Comparison of ENCODE assay signal across 1 cellular context in the genomic region with DNA sequence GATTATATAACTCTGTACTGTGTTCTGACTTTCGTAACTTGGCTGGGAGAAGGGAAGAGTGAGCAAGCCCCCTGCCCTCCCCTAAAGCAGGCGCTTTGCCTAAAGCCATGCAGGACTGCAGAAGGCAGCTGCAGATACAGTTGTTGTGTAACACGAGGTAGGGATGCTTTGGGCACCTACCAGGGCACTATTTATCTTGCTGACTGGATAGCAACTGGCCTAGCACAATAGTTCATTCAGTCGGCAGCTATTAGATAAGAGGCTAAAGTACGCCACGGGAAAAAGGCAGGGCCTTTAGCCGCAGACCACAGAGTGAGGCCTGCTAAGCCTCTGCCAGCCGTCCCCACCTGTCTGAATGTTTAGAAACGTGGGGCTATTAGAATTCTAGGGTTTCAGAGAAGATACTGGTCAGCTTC.
TF ChIP-seq lines count a peak whose summit lies in the region.

No MANE protein-coding gene starts in this region.

TF ChIP-seq in HepG2, 621 proteins besides CTCF, POLR2A, EP300 and RAD21 (continued from another document and continues in another):
- TF ChIP-seq, protein P1, sequence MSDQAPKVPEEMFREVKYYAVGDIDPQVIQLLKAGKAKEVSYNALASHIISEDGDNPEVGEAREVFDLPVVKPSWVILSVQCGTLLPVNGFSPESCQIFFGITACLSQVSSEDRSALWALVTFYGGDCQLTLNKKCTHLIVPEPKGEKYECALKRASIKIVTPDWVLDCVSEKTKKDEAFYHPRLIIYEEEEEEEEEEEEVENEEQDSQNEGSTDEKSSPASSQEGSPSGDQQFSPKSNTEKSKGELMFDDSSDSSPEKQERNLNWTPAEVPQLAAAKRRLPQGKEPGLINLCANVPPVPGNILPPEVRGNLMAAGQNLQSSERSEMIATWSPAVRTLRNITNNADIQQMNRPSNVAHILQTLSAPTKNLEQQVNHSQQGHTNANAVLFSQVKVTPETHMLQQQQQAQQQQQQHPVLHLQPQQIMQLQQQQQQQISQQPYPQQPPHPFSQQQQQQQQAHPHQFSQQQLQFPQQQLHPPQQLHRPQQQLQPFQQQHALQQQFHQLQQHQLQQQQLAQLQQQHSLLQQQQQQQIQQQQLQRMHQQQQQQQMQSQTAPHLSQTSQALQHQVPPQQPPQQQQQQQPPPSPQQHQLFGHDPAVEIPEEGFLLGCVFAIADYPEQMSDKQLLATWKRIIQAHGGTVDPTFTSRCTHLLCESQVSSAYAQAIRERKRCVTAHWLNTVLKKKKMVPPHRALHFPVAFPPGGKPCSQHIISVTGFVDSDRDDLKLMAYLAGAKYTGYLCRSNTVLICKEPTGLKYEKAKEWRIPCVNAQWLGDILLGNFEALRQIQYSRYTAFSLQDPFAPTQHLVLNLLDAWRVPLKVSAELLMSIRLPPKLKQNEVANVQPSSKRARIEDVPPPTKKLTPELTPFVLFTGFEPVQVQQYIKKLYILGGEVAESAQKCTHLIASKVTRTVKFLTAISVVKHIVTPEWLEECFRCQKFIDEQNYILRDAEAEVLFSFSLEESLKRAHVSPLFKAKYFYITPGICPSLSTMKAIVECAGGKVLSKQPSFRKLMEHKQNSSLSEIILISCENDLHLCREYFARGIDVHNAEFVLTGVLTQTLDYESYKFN (CRISPR knock-in tag; conservative IDR thresholded peaks at IDR 0.05) = peak; percentile 88
- TF ChIP-seq ZNF564 (CRISPR knock-in tag; IDR thresholded peaks at IDR 0.05) = no peak
- TF ChIP-seq, protein P2, sequence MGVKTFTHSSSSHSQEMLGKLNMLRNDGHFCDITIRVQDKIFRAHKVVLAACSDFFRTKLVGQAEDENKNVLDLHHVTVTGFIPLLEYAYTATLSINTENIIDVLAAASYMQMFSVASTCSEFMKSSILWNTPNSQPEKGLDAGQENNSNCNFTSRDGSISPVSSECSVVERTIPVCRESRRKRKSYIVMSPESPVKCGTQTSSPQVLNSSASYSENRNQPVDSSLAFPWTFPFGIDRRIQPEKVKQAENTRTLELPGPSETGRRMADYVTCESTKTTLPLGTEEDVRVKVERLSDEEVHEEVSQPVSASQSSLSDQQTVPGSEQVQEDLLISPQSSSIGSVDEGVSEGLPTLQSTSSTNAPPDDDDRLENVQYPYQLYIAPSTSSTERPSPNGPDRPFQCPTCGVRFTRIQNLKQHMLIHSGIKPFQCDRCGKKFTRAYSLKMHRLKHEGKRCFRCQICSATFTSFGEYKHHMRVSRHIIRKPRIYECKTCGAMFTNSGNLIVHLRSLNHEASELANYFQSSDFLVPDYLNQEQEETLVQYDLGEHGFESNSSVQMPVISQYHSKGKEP (CRISPR knock-in tag; IDR thresholded peaks at IDR 0.05) = no peak
- TF ChIP-seq ZNF530 (CRISPR knock-in tag; IDR thresholded peaks at IDR 0.05; ENCODE audit: low read depth) = no peak
- no peak for TF ChIP-seq FOXK2 (IDR thresholded peaks at IDR 0.05)
- TF ChIP-seq FOSL2 (CRISPR knock-in tag; IDR thresholded peaks at IDR 0.05) = peak; percentile 83
- no peak for TF ChIP-seq ZFYVE20 (CRISPR knock-in tag; IDR thresholded peaks at IDR 0.05; ENCODE audit: borderline replicate concordance, low read depth)
- TF ChIP-seq, protein P3, sequence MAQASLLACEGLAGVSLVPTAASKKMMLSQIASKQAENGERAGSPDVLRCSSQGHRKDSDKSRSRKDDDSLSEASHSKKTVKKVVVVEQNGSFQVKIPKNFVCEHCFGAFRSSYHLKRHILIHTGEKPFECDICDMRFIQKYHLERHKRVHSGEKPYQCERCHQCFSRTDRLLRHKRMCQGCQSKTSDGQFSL (CRISPR knock-in tag; IDR thresholded peaks at IDR 0.05) = no peak
- TF ChIP-seq, protein P4, sequence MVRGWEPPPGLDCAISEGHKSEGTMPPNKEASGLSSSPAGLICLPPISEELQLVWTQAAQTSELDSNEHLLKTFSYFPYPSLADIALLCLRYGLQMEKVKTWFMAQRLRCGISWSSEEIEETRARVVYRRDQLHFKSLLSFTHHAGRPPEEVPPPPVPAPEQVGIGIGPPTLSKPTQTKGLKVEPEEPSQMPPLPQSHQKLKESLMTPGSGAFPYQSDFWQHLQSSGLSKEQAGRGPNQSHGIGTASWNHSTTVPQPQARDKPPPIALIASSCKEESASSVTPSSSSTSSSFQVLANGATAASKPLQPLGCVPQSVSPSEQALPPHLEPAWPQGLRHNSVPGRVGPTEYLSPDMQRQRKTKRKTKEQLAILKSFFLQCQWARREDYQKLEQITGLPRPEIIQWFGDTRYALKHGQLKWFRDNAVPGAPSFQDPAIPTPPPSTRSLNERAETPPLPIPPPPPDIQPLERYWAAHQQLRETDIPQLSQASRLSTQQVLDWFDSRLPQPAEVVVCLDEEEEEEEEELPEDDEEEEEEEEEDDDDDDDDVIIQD (CRISPR knock-in tag; IDR thresholded peaks at IDR 0.05; ENCODE audit: low read depth) = peak; percentile 48; the same call in 1 of the 2 replicates
- TF ChIP-seq, protein P5, sequence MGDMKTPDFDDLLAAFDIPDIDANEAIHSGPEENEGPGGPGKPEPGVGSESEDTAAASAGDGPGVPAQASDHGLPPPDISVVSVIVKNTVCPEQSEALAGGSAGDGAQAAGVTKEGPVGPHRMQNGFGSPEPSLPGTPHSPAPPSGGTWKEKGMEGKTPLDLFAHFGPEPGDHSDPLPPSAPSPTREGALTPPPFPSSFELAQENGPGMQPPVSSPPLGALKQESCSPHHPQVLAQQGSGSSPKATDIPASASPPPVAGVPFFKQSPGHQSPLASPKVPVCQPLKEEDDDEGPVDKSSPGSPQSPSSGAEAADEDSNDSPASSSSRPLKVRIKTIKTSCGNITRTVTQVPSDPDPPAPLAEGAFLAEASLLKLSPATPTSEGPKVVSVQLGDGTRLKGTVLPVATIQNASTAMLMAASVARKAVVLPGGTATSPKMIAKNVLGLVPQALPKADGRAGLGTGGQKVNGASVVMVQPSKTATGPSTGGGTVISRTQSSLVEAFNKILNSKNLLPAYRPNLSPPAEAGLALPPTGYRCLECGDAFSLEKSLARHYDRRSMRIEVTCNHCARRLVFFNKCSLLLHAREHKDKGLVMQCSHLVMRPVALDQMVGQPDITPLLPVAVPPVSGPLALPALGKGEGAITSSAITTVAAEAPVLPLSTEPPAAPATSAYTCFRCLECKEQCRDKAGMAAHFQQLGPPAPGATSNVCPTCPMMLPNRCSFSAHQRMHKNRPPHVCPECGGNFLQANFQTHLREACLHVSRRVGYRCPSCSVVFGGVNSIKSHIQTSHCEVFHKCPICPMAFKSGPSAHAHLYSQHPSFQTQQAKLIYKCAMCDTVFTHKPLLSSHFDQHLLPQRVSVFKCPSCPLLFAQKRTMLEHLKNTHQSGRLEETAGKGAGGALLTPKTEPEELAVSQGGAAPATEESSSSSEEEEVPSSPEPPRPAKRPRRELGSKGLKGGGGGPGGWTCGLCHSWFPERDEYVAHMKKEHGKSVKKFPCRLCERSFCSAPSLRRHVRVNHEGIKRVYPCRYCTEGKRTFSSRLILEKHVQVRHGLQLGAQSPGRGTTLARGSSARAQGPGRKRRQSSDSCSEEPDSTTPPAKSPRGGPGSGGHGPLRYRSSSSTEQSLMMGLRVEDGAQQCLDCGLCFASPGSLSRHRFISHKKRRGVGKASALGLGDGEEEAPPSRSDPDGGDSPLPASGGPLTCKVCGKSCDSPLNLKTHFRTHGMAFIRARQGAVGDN (CRISPR knock-in tag; IDR thresholded peaks at IDR 0.05) = peak; percentile 50
- TF ChIP-seq RFXAP (CRISPR knock-in tag; IDR thresholded peaks at IDR 0.05; ENCODE audit: borderline replicate concordance) = peak; percentile 84
- peak; percentile 85 for TF ChIP-seq BCL6 (CRISPR knock-in tag; IDR thresholded peaks at IDR 0.05)
- no peak; the same call in 1 of the 2 replicates for TF ChIP-seq NFYC (CRISPR knock-in tag; IDR thresholded peaks at IDR 0.05)
- no peak for TF ChIP-seq ZNF550 (CRISPR knock-in tag; IDR thresholded peaks at IDR 0.05; ENCODE audit: borderline replicate concordance)
- TF ChIP-seq HNRNPUL1 (IDR thresholded peaks at IDR 0.05; ENCODE audit: low read depth, low read length) = no peak
- TF ChIP-seq CENPT (CRISPR knock-in tag; IDR thresholded peaks at IDR 0.05; ENCODE audit: low read depth) = no peak
- no peak for TF ChIP-seq ZSCAN20 (CRISPR knock-in tag; IDR thresholded peaks at IDR 0.05; ENCODE audit: borderline replicate concordance)
- TF ChIP-seq ATM (IDR thresholded peaks at IDR 0.05; ENCODE audit: borderline replicate concordance) = peak; percentile 92; the same call in 1 of the 2 replicates
- TF ChIP-seq HOXA3 (CRISPR knock-in tag; IDR thresholded peaks at IDR 0.05) = peak; percentile 84
- TF ChIP-seq ZNF547 (CRISPR knock-in tag; IDR thresholded peaks at IDR 0.05) = no peak
- TF ChIP-seq ZNF724P (CRISPR knock-in tag; IDR thresholded peaks at IDR 0.05; ENCODE audit: borderline replicate concordance) = peak; percentile 57; the same call in 1 of the 2 replicates
- TF ChIP-seq ZNF772 (CRISPR knock-in tag; IDR thresholded peaks at IDR 0.05) = no peak
- TF ChIP-seq SMAD3 (CRISPR knock-in tag; IDR thresholded peaks at IDR 0.05) = peak; percentile 84; the same call in 1 of the 2 replicates
- TF ChIP-seq, protein P6, sequence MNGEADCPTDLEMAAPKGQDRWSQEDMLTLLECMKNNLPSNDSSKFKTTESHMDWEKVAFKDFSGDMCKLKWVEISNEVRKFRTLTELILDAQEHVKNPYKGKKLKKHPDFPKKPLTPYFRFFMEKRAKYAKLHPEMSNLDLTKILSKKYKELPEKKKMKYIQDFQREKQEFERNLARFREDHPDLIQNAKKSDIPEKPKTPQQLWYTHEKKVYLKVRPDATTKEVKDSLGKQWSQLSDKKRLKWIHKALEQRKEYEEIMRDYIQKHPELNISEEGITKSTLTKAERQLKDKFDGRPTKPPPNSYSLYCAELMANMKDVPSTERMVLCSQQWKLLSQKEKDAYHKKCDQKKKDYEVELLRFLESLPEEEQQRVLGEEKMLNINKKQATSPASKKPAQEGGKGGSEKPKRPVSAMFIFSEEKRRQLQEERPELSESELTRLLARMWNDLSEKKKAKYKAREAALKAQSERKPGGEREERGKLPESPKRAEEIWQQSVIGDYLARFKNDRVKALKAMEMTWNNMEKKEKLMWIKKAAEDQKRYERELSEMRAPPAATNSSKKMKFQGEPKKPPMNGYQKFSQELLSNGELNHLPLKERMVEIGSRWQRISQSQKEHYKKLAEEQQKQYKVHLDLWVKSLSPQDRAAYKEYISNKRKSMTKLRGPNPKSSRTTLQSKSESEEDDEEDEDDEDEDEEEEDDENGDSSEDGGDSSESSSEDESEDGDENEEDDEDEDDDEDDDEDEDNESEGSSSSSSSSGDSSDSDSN (CRISPR knock-in tag; IDR thresholded peaks at IDR 0.05) = peak; percentile 73
- TF ChIP-seq, protein P7, sequence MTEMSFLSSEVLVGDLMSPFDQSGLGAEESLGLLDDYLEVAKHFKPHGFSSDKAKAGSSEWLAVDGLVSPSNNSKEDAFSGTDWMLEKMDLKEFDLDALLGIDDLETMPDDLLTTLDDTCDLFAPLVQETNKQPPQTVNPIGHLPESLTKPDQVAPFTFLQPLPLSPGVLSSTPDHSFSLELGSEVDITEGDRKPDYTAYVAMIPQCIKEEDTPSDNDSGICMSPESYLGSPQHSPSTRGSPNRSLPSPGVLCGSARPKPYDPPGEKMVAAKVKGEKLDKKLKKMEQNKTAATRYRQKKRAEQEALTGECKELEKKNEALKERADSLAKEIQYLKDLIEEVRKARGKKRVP (CRISPR knock-in tag; IDR thresholded peaks at IDR 0.05) = peak in 1 of 2 experiments; percentile 23; a peak in 1 of 4 replicates
- TF ChIP-seq, protein P8, sequence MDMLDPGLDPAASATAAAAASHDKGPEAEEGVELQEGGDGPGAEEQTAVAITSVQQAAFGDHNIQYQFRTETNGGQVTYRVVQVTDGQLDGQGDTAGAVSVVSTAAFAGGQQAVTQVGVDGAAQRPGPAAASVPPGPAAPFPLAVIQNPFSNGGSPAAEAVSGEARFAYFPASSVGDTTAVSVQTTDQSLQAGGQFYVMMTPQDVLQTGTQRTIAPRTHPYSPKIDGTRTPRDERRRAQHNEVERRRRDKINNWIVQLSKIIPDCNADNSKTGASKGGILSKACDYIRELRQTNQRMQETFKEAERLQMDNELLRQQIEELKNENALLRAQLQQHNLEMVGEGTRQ (IDR thresholded peaks at IDR 0.05; ENCODE audit: low read depth, low read length) = no peak
- TF ChIP-seq, protein P8 (CRISPR knock-in tag; IDR thresholded peaks at IDR 0.05; ENCODE audit: borderline replicate concordance) = no peak
- TF ChIP-seq, protein P9, sequence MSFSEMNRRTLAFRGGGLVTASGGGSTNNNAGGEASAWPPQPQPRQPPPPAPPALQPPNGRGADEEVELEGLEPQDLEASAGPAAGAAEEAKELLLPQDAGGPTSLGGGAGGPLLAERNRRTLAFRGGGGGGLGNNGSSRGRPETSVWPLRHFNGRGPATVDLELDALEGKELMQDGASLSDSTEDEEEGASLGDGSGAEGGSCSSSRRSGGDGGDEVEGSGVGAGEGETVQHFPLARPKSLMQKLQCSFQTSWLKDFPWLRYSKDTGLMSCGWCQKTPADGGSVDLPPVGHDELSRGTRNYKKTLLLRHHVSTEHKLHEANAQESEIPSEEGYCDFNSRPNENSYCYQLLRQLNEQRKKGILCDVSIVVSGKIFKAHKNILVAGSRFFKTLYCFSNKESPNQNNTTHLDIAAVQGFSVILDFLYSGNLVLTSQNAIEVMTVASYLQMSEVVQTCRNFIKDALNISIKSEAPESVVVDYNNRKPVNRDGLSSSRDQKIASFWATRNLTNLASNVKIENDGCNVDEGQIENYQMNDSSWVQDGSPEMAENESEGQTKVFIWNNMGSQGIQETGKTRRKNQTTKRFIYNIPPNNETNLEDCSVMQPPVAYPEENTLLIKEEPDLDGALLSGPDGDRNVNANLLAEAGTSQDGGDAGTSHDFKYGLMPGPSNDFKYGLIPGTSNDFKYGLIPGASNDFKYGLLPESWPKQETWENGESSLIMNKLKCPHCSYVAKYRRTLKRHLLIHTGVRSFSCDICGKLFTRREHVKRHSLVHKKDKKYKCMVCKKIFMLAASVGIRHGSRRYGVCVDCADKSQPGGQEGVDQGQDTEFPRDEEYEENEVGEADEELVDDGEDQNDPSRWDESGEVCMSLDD (CRISPR knock-in tag; IDR thresholded peaks at IDR 0.05; ENCODE audit: borderline replicate concordance) = no peak
- peak; percentile 95 for TF ChIP-seq CEBPG (CRISPR knock-in tag; IDR thresholded peaks at IDR 0.05)
- peak; percentile 34; the same call in 1 of the 2 replicates for TF ChIP-seq ZNF160 (CRISPR knock-in tag; IDR thresholded peaks at IDR 0.05)
- TF ChIP-seq ZNF598 (CRISPR knock-in tag; IDR thresholded peaks at IDR 0.05; ENCODE audit: borderline replicate concordance) = 0 out of 2 replicates have a peak, but pooled peaks have one; percentile 24
- TF ChIP-seq, protein P10, sequence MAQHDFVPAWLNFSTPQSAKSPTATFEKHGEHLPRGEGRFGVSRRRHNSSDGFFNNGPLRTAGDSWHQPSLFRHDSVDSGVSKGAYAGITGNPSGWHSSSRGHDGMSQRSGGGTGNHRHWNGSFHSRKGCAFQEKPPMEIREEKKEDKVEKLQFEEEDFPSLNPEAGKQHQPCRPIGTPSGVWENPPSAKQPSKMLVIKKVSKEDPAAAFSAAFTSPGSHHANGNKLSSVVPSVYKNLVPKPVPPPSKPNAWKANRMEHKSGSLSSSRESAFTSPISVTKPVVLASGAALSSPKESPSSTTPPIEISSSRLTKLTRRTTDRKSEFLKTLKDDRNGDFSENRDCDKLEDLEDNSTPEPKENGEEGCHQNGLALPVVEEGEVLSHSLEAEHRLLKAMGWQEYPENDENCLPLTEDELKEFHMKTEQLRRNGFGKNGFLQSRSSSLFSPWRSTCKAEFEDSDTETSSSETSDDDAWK (CRISPR knock-in tag; IDR thresholded peaks at IDR 0.05) = no peak
- no peak for TF ChIP-seq ZNF775 (CRISPR knock-in tag; IDR thresholded peaks at IDR 0.05; ENCODE audit: borderline replicate concordance)
- peak; percentile 89; the same call in 1 of the 2 replicates for TF ChIP-seq RCOR2 (CRISPR knock-in tag; IDR thresholded peaks at IDR 0.05)
